Comparison of ENCODE assay signal across 1 cellular context in genomic region chr20:59077705-59078104, GRCh38.
TF ChIP-seq lines count a peak whose summit lies in the region.

No MANE protein-coding gene starts in this region.

TF ChIP-seq in HepG2, 621 proteins besides CTCF, POLR2A, EP300 and RAD21:
- peak; percentile 79; the same call in 1 of the 2 replicates for TF ChIP-seq ATM (IDR thresholded peaks at IDR 0.05; ENCODE audit: borderline replicate concordance)
- TF ChIP-seq ZNF382 (CRISPR knock-in tag; IDR thresholded peaks at IDR 0.05; ENCODE audit: borderline replicate concordance), result no peak
- TF ChIP-seq PHB2 (IDR thresholded peaks at IDR 0.05; ENCODE audit: partially characterized antibody), result peak; percentile 46
- TF ChIP-seq TRIM22 (IDR thresholded peaks at IDR 0.05), result 0 out of 2 replicates have a peak, but pooled peaks have one; percentile 91
- no peak for TF ChIP-seq KDM2A (CRISPR knock-in tag; IDR thresholded peaks at IDR 0.05; ENCODE audit: borderline replicate concordance, low read depth)
- TF ChIP-seq MED13 (CRISPR knock-in tag; IDR thresholded peaks at IDR 0.05), result no peak
- peak; percentile 94 for TF ChIP-seq PCBP2 (optimal IDR thresholded peaks at IDR 0.05; ENCODE audit: low read depth, low read length, poor library complexity, severe bottlenecking)
- TF ChIP-seq HOMEZ (CRISPR knock-in tag; IDR thresholded peaks at IDR 0.05; ENCODE audit: low read depth), result no peak
- TF ChIP-seq RAD51 (IDR thresholded peaks at IDR 0.05; ENCODE audit: borderline replicate concordance), result peak; percentile 25; the same call in 1 of the 2 replicates
- TF ChIP-seq FOXK2 (IDR thresholded peaks at IDR 0.05), result 0 out of 2 replicates have a peak, but pooled peaks have one; percentile 28
- TF ChIP-seq NBN (conservative IDR thresholded peaks at IDR 0.05), result 0 out of 2 replicates have a peak, but pooled peaks have one; percentile 75
- TF ChIP-seq SALL1 (CRISPR knock-in tag; IDR thresholded peaks at IDR 0.05), result no peak
- TF ChIP-seq ZNF282 (IDR thresholded peaks at IDR 0.05; ENCODE audit: partially characterized antibody), result peak; percentile 27
- peak; percentile 52; the same call in 1 of the 2 replicates for TF ChIP-seq LCORL (IDR thresholded peaks at IDR 0.05)
- TF ChIP-seq LCORL (CRISPR knock-in tag; IDR thresholded peaks at IDR 0.05), result no peak
- TF ChIP-seq CBX5 (CRISPR knock-in tag; IDR thresholded peaks at IDR 0.05; ENCODE audit: borderline replicate concordance), result no peak
- 0 out of 2 replicates have a peak, but pooled peaks have one; percentile 29 for TF ChIP-seq PLRG1 (conservative IDR thresholded peaks at IDR 0.05)
- no peak for TF ChIP-seq ZNF556 (CRISPR knock-in tag; IDR thresholded peaks at IDR 0.05; ENCODE audit: borderline replicate concordance)
- 0 out of 2 replicates have a peak, but pooled peaks have one; percentile 42 for TF ChIP-seq NONO (IDR thresholded peaks at IDR 0.05)
- TF ChIP-seq NONO (CRISPR knock-in tag; conservative IDR thresholded peaks at IDR 0.05), result no peak
TF ChIP-seq in HepG2: peak in this region for 11.
